8 cellular contexts compared by ENCODE assay signal in genomic region chr3:126982522-126983175, GRCh38. TPM values are rescaled to one million over a fixed set of nuclear protein-coding genes. Genes with fewer than 3 reads are reported as not detected.
A peak's percentile ranks its signal among the peaks of the same experiment; 100 is the strongest.
DNase-seq lines count a peak whose midpoint lies in the region; ATAC-seq and TF ChIP-seq lines count a peak whose summit lies in the region.

Gene PLXNA1 (plus strand): TSS chr3:126983115. CDS start chr3:126988594, 5,479 bp downstream.

- TF ChIP-seq CTCF in 22Rv1 (IDR thresholded peaks at IDR 0.05) (peak; percentile 98), VCaP (conservative IDR thresholded peaks at IDR 0.05) (peak; percentile 93), breast epithelium (IDR thresholded peaks at IDR 0.05) (peak; percentile 79 to 89 (median 86))

- ATAC-seq in GM18505 (IDR thresholded peaks at IDR 0.05; ENCODE audit: unreplicated experiment) (peak; percentile 61), HG02970 (IDR thresholded peaks at IDR 0.05; ENCODE audit: low FRiP score, unreplicated experiment) (peak; percentile 77)

- peak within 1 kb of the TSS; percentile 85 to 94 (median 87) for H3K4me3 ChIP-seq in breast epithelium

- DNase-seq in NCI-H2081 (lab: John Stamatoyannopoulos, UW) (peak; percentile 79 to 83), breast epithelium (ENCODE audit: low spot score in 2 of 2) (no peak), inferior parietal cortex (ENCODE audit: extremely low spot score) (peak; percentile 58)
- DNase-seq in stimulated activated CD4-positive, alpha-beta T cell treated with anti-CD3 and anti-CD28 coated beads, Interleukin-12 subunit alpha, Interleukin-12 subunit beta, amount 100 ng/mL, for 4 hours, result peak; percentile 84

- H3K27me3 ChIP-seq in breast epithelium, result no peaks in the 10 kb centered on the region

- H3K36me3 ChIP-seq in breast epithelium, result no peaks in the 10 kb centered on the region

- peak within 1 kb of the TSS; percentile 41 for H3K27ac ChIP-seq in 22Rv1
- H3K27ac ChIP-seq in VCaP, result peak within 1 kb of the TSS; percentile 73; the same call in 1 of the 2 replicates
- H3K27ac ChIP-seq in breast epithelium, result peak within 1 kb of the TSS; percentile 54 to 82

- H3K4me1 ChIP-seq in breast epithelium, result peaks cover 3 to 6% of the 10 kb centered on the region in 2 donors

- intact Hi-C loops in breast epithelium (cut with DNase I; ENCODE audit: low total_unique reads), result loop anchor here (5.0 kb wide), 1 partner anchor 230 kb away; no protein-coding TSS in a partner anchor

- no peaks in the 10 kb centered on the region for H3K9me3 ChIP-seq in breast epithelium

- TF ChIP-seq POLR2A in GM18505 (IDR thresholded peaks at IDR 0.05; ENCODE audit: borderline replicate concordance, extremely low read depth, insufficient read depth, insufficient read length), result peak; percentile 41
- TF ChIP-seq POLR2A in breast epithelium (IDR thresholded peaks at IDR 0.05), result no peak

RNA-seq across cellular contexts. Expression of gene PLXNA1, which starts in this region (rescaled TPM):
- total RNA-seq in breast epithelium, result 10 to 100 TPM; 21.3 to 32.2 (median 25.9) TPM

Comparison
In these comparisons a context has a peak if more than half of its experiments do, and no peak if none do; other contexts are left out.
1. DNase-seq: peak in NCI-H2081 (2 of 2), inferior parietal cortex (single experiment) and stimulated activated CD4-positive, alpha-beta T cell treated with anti-CD3 and anti-CD28 coated beads, Interleukin-12 subunit alpha, Interleukin-12 subunit beta, amount 100 ng/mL, for 4 hours (single experiment); none in breast epithelium (0 of 2).
2. Peak in every context shown above with its lines, with median percentiles within 50 percentile points of each other: H3K27ac ChIP-seq and CTCF ChIP-seq.